ENCODE assay signal across 11 cellular contexts in genomic region chr11:63920126-63920869, GRCh38. TPM values are rescaled to one million over a fixed set of nuclear protein-coding genes. Genes with fewer than 3 reads are reported as not detected.
DNase-seq lines count a peak whose midpoint lies in the region; ATAC-seq, FAIRE-seq and TF ChIP-seq lines count a peak whose summit lies in the region.
"Had no signal": no experiment of that assay in that cellular context is flagged by ENCODE, and none has a peak within 500 bp of the region (broad histone marks: within the 10 kb centered on the region; RNA-seq: fewer than 3 reads in every experiment).

No MANE protein-coding gene starts in this region.

- H3K9me3 ChIP-seq in HEK293 (ENCODE audit: control insufficient read depth, insufficient read depth, low read depth, low read length) (no peaks in the 10 kb centered on the region), small intestine (ENCODE audit: control insufficient read depth, low read depth) (no peaks in the 10 kb centered on the region)

- no peaks in the 10 kb centered on the region for H3K27me3 ChIP-seq in dorsolateral prefrontal cortex
- H3K27me3 ChIP-seq in small intestine (ENCODE audit: control insufficient read depth in 2 of 2, insufficient read depth in 2 of 2, low read length in 2 of 2), result no peaks in the 10 kb centered on the region

- no peak for TF ChIP-seq CTCF in HEK293 (tag by site-specific recombination; IDR thresholded peaks at IDR 0.05)
- TF ChIP-seq CTCF in dorsolateral prefrontal cortex (IDR thresholded peaks at IDR 0.05 in 54 of 56, conservative IDR thresholded peaks at IDR 0.05 in 2 of 56; ENCODE audit: low read depth in 1 of 56, partially characterized antibody in 56 of 56), result no peak
- TF ChIP-seq CTCF in chondrocyte (IDR thresholded peaks at IDR 0.05), result no peak

- no peaks in the 10 kb centered on the region for H3K36me3 Mint-ChIP-seq in chondrocyte (ENCODE audit: low read depth)
- H3K36me3 Mint-ChIP-seq in activated T-helper 17 cell treated with anti-CD3 and anti-CD28 coated beads, Interleukin-2, amount 50 U/mL, for 72 hours (ENCODE audit: low read depth), result no peaks in the 10 kb centered on the region

- CTCF ChIA-PET in HEK293 (lab: Yijun Ruan, JAX), result interaction anchor here (0.6 to 2.4 kb wide), 6 partner anchors 10 to 263 kb away, joined by 3 to 9 read pairs (median 5); no protein-coding TSS in a partner anchor

- peaks cover 4% of the 10 kb centered on the region for H3K4me1 ChIP-seq in HEK293 (ENCODE audit: control insufficient read depth, insufficient read depth, low read length)
- peaks cover 2 to 10% of the 10 kb centered on the region in 2 donors for H3K4me1 ChIP-seq in small intestine (ENCODE audit: control insufficient read depth in 2 of 2, insufficient read depth in 1 of 2, low read depth in 1 of 2, low read length in 1 of 2)

- intact Hi-C loops in dorsolateral prefrontal cortex (cut with DNase I), result no loop called here

- H3K36me3 ChIP-seq in HEK293 (ENCODE audit: control insufficient read depth in 2 of 2, insufficient read depth in 1 of 2, low read length in 2 of 2) (no peaks in the 10 kb centered on the region), small intestine (ENCODE audit: control insufficient read depth in 2 of 2, insufficient read depth in 2 of 2, low read length in 2 of 2) (no peaks in the 10 kb centered on the region)

- peaks cover 15% of the 10 kb centered on the region for H3K4me1 Mint-ChIP-seq in chondrocyte (ENCODE audit: low read depth)
- H3K4me1 Mint-ChIP-seq in activated T-helper 17 cell treated with anti-CD3 and anti-CD28 coated beads, Interleukin-2, amount 50 U/mL, for 72 hours, result peaks cover 5% of the 10 kb centered on the region

- DNase-seq in dorsolateral prefrontal cortex, result peak in 8 of 10 donors; percentile 59 to 85 (median 74)
- DNase-seq in left kidney (ENCODE audit: low read depth, low spot score), result peak; percentile 85
- peak; percentile 98 for DNase-seq in small intestine
- no peak for DNase-seq in chondrocyte (ENCODE audit: low spot score)
- no peak for DNase-seq in ACHN
- DNase-seq in kidney glomerular epithelial cell (lab: John Stamatoyannopoulos, UW), result no peak
- DNase-seq: GOT3, NCI-H1092 had no signal

- H3K9me3 Mint-ChIP-seq in chondrocyte (ENCODE audit: low read depth), result no peaks in the 10 kb centered on the region
- H3K9me3 Mint-ChIP-seq in activated T-helper 17 cell treated with anti-CD3 and anti-CD28 coated beads, Interleukin-2, amount 50 U/mL, for 72 hours, result no peaks in the 10 kb centered on the region

- POLR2A ChIA-PET in HEK293 (lab: Yijun Ruan, JAX), result interaction anchor here (0.6 to 1.7 kb wide), 2 partner anchors 18 to 538 kb away, joined by 3 to 9 read pairs; partner anchors contain the start of gene NAA40

- H3K27me3 Mint-ChIP-seq in chondrocyte (ENCODE audit: low read depth), result no peaks in the 10 kb centered on the region
- no peaks in the 10 kb centered on the region for H3K27me3 Mint-ChIP-seq in activated T-helper 17 cell treated with anti-CD3 and anti-CD28 coated beads, Interleukin-2, amount 50 U/mL, for 72 hours

- H3K4me3 Mint-ChIP-seq in chondrocyte (ENCODE audit: unreplicated experiment), result no peak overlapping the region
- H3K4me3 Mint-ChIP-seq in activated T-helper 17 cell treated with anti-CD3 and anti-CD28 coated beads, Interleukin-2, amount 50 U/mL, for 72 hours, result no peak overlapping the region

- FAIRE-seq in small intestine (lab: Jason Lieb, UNC), result no peak
- FAIRE-seq: bronchial epithelial cell had no signal

- no peak overlapping the region for H3K27ac Mint-ChIP-seq in chondrocyte (ENCODE audit: unreplicated experiment)
- no peak overlapping the region for H3K27ac Mint-ChIP-seq in activated T-helper 17 cell treated with anti-CD3 and anti-CD28 coated beads, Interleukin-2, amount 50 U/mL, for 72 hours

- WGBS in small intestine, 3 donors, result 12 to 33% (median 21%) methylated on average over 18 to 21 of the region's 21 CpGs

- H3K4me3 ChIP-seq in HEK293 (ENCODE audit: low read depth, low read length) (no peak overlapping the region), dorsolateral prefrontal cortex (peak overlapping the region in 50 of 59 donors; percentile 26 to 80 (median 50)), small intestine (ENCODE audit: low read depth in 1 of 2, low read length in 2 of 2) (peak overlapping the region in 1 of 2 donors; percentile 29)

- in situ Hi-C loops in ACHN (cut with HindIII; ENCODE audit: low pct_ligation_motif_present, low pct_unique_long_range_greater_than_20kb, low sequenced_read_pairs), result no loop called here

- no peak overlapping the region for H3K27ac ChIP-seq in HEK293 (ENCODE audit: extremely low read depth, low read depth, low read length)
- peak overlapping the region in 58 of 59 donors; percentile 51 to 99 (median 95) for H3K27ac ChIP-seq in dorsolateral prefrontal cortex
- H3K27ac ChIP-seq in small intestine (ENCODE audit: low read depth in 1 of 2, low read length in 1 of 2), result peak overlapping the region; percentile 91 to 95

- no peak for ATAC-seq in activated T-helper 17 cell treated with anti-CD3 and anti-CD28 coated beads, Interleukin-2, amount 50 U/mL, for 72 hours (replicated peaks)

TF ChIP-seq in HEK293, 187 proteins besides CTCF, POLR2A, EP300 and RAD21:
- no peak for TF ChIP-seq ZNF175 (tag by site-specific recombination; IDR thresholded peaks at IDR 0.05)
- no peak for TF ChIP-seq ZNF362 (tag by site-specific recombination; IDR thresholded peaks at IDR 0.05)
- no peak for TF ChIP-seq ZNF549 (tag by site-specific recombination; IDR thresholded peaks at IDR 0.05)
- no peak for TF ChIP-seq ZNF148 (tag by site-specific recombination; IDR thresholded peaks at IDR 0.05; ENCODE audit: borderline replicate concordance)
- no peak for TF ChIP-seq ZNF707 (tag by site-specific recombination; IDR thresholded peaks at IDR 0.05)
- TF ChIP-seq ZNF398 (tag by site-specific recombination; IDR thresholded peaks at IDR 0.05), result peak; percentile 40; the same call in 1 of the 2 replicates

RNA-seq across cellular contexts. Expression of gene RCOR2, which starts 3.3 kb away (rescaled TPM):
- total RNA-seq in dorsolateral prefrontal cortex, result 10 to 100 TPM in 73 of 120 experiments, 1 to 10 TPM in 47; 4.7 to 20.2 (median 10.9) TPM
- polyA plus RNA-seq in small intestine, result 1 to 10 TPM in 2 of 3 donors, not detected in 1; 1.3 to 2.1 TPM
- total RNA-seq in chondrocyte, result 1.3 to 3.8 TPM (median 2.7 TPM) in 3 replicates
- total RNA-seq in activated T-helper 17 cell treated with anti-CD3 and anti-CD28 coated beads, Interleukin-2, amount 50 U/mL, for 72 hours, result under 1 TPM in 1 of 2 donors, not detected in 1; 0.32 TPM

RNA-seq across cellular contexts. Expression of gene NAA40, which starts 18.5 kb away (rescaled TPM):
- total RNA-seq in dorsolateral prefrontal cortex, result 10 to 100 TPM; 18.7 to 46.0 (median 26.4) TPM
- 10 to 100 TPM; 13.1 to 36.2 (median 16.5) TPM for polyA plus RNA-seq in small intestine
- 17.7 to 28.0 TPM (median 20.8 TPM) in 3 replicates for total RNA-seq in chondrocyte
- 10 to 100 TPM; 20.2 to 30.9 TPM for total RNA-seq in activated T-helper 17 cell treated with anti-CD3 and anti-CD28 coated beads, Interleukin-2, amount 50 U/mL, for 72 hours

RNA-seq across cellular contexts. Expression of gene COX8A, which starts 54.1 kb away (rescaled TPM):
- total RNA-seq in dorsolateral prefrontal cortex (100 to 1,000 TPM; 169 to 367 (median 264) TPM), chondrocyte (220 to 245 TPM (median 240 TPM) in 3 replicates)
- polyA plus RNA-seq in small intestine, result 1,000 to 10,000 TPM; 1,384 to 1,570 (median 1,395) TPM
- 100 to 1,000 TPM; 329 to 461 TPM for total RNA-seq in activated T-helper 17 cell treated with anti-CD3 and anti-CD28 coated beads, Interleukin-2, amount 50 U/mL, for 72 hours

Comparison
In these comparisons a context has a peak if more than half of its experiments do, and no peak if none do; other contexts are left out.
1. DNase-seq: peak in dorsolateral prefrontal cortex (8 of 10), left kidney (single experiment) and small intestine (single experiment); none in chondrocyte (single experiment), ACHN (single experiment) and kidney glomerular epithelial cell (single experiment).